Comparison of ENCODE assay signal across 17 cellular contexts in genomic region chr4:90074322-90074886, GRCh38. TPM values are rescaled to one million over a fixed set of nuclear protein-coding genes. Genes with fewer than 3 reads are reported as not detected.
DNase-seq lines count a peak whose midpoint lies in the region; ATAC-seq, FAIRE-seq and TF ChIP-seq lines count a peak whose summit lies in the region.
"Had no signal": no experiment of that assay in that cellular context is flagged by ENCODE, and none has a peak within 500 bp of the region (broad histone marks: within the 10 kb centered on the region; RNA-seq: fewer than 3 reads in every experiment).

No MANE protein-coding gene starts in this region.

- peaks cover 9% of the 10 kb centered on the region for H3K36me3 Mint-ChIP-seq in dendritic cell treated with granulocyte-macrophage colony-stimulating factor and Interleukin-4, amounts not matched to agents 40 ng/mL and 50 ng/mL, for 4 days (ENCODE audit: low read depth)
- no peaks in the 10 kb centered on the region for H3K36me3 Mint-ChIP-seq in stimulated activated memory B cell treated with anti-CD40 and anti-IgM and Interleukin-4, amounts not matched to agents 10 μg/mL and 1 μg/mL and 100 μg/mL, for 72 hours

- intact Hi-C loops in dendritic cell treated with granulocyte-macrophage colony-stimulating factor and Interleukin-4, amounts not matched to agents 40 ng/mL and 50 ng/mL, for 4 days (cut with micrococcal nuclease): loop anchor here (5.0 kb wide), 2 partner anchors 47 to 53 kb away; partner anchors contain the start of gene CCSER1
- intact Hi-C loops in adrenal gland (cut with DNase I): no loop called here

- H3K36me3 ChIP-seq in Karpas-422 (ENCODE audit: insufficient read depth, low read length) (no peaks in the 10 kb centered on the region), keratinocyte (ENCODE audit: control insufficient read depth in 2 of 2, extremely low read depth in 1 of 2, insufficient read depth in 2 of 2, low read length in 2 of 2) (no peaks in the 10 kb centered on the region), adrenal gland (replicated peaks in 1 of 2) (no peaks in the 10 kb centered on the region)

- H3K9ac ChIP-seq in Karpas-422 (ENCODE audit: low read length) (no peak overlapping the region), keratinocyte (ENCODE audit: control insufficient read depth, extremely low read depth, insufficient read depth, low read length) (no peak overlapping the region)

- TF ChIP-seq CTCF in keratinocyte (optimal IDR thresholded peaks at IDR 0.05 in 1 of 3, IDR thresholded peaks at IDR 0.05 in 1 of 3, conservative IDR thresholded peaks at IDR 0.05 in 1 of 3; ENCODE audit: extremely low read depth in 1 of 3, insufficient read depth in 2 of 3, low read length in 3 of 3) (no peak), adrenal gland (IDR thresholded peaks at IDR 0.05) (no peak)

- H3K4me2 ChIP-seq in Karpas-422 (ENCODE audit: low read depth, low read length, poor library complexity, severe bottlenecking) (peak overlapping the region; percentile 16), keratinocyte (ENCODE audit: control insufficient read depth, extremely low read depth, insufficient read depth, low read depth, low read length) (no peak overlapping the region)

- H3K9me3 ChIP-seq in Karpas-422 (ENCODE audit: low read length) (no peaks in the 10 kb centered on the region), keratinocyte (ENCODE audit: control insufficient read depth, low read depth, low read length) (no peaks in the 10 kb centered on the region), adrenal gland (replicated peaks in 1 of 3) (no peaks in the 10 kb centered on the region)

- dilution Hi-C loops in keratinocyte (cut with MboI; ENCODE audit: extremely low pct_ligation_motif_present, low sequenced_read_pairs): no loop called here

- H4K20me1 ChIP-seq in Karpas-422 (ENCODE audit: insufficient read depth, low read depth, low read length) (no peaks in the 10 kb centered on the region), keratinocyte (ENCODE audit: control insufficient read depth, extremely low read depth, insufficient read depth, low read length) (no peaks in the 10 kb centered on the region)

- H3K9me1 ChIP-seq in keratinocyte (ENCODE audit: control insufficient read depth, extremely low read depth, insufficient read depth, low read length): no peaks in the 10 kb centered on the region

- H3K4me3 Mint-ChIP-seq in dendritic cell treated with granulocyte-macrophage colony-stimulating factor and Interleukin-4, amounts not matched to agents 40 ng/mL and 50 ng/mL, for 4 days: no peak overlapping the region
- no peak overlapping the region for H3K4me3 Mint-ChIP-seq in stimulated activated memory B cell treated with anti-CD40 and anti-IgM and Interleukin-4, amounts not matched to agents 10 μg/mL and 1 μg/mL and 100 μg/mL, for 72 hours
- H3K4me3 Mint-ChIP-seq: CD4-positive, alpha-beta T cell had no signal

- H3K27me3 Mint-ChIP-seq in dendritic cell treated with granulocyte-macrophage colony-stimulating factor and Interleukin-4, amounts not matched to agents 40 ng/mL and 50 ng/mL, for 4 days: no peaks in the 10 kb centered on the region
- H3K27me3 Mint-ChIP-seq in stimulated activated memory B cell treated with anti-CD40 and anti-IgM and Interleukin-4, amounts not matched to agents 10 μg/mL and 1 μg/mL and 100 μg/mL, for 72 hours: no peaks in the 10 kb centered on the region

- H3K27me3 ChIP-seq in Karpas-422 (ENCODE audit: low read length) (no peaks in the 10 kb centered on the region), keratinocyte (ENCODE audit: control insufficient read depth, extremely low read depth, insufficient read depth, low read length) (no peaks in the 10 kb centered on the region), adrenal gland (no peaks in the 10 kb centered on the region)

- peaks cover 37% of the 10 kb centered on the region for H3K4me1 Mint-ChIP-seq in dendritic cell treated with granulocyte-macrophage colony-stimulating factor and Interleukin-4, amounts not matched to agents 40 ng/mL and 50 ng/mL, for 4 days (ENCODE audit: low read depth)
- peaks cover 34% of the 10 kb centered on the region for H3K4me1 Mint-ChIP-seq in stimulated activated memory B cell treated with anti-CD40 and anti-IgM and Interleukin-4, amounts not matched to agents 10 μg/mL and 1 μg/mL and 100 μg/mL, for 72 hours

- H2AFZ ChIP-seq in Karpas-422 (ENCODE audit: low read length): no peak overlapping the region
- H2AFZ ChIP-seq in keratinocyte (ENCODE audit: control insufficient read depth, low read length): no peak overlapping the region

- H3K4me3 ChIP-seq in Karpas-422 (ENCODE audit: low read length) (no peak overlapping the region), keratinocyte (ENCODE audit: control insufficient read depth in 2 of 3, extremely low read depth in 1 of 3, insufficient read depth in 2 of 3, low read depth in 1 of 3, low read length in 3 of 3) (no peak overlapping the region), adrenal gland (no peak overlapping the region)
- H3K4me3 ChIP-seq: SK-N-MC had no signal

- WGBS in adrenal gland, 4 donors: 55 to 78% (median 73%) methylated on average over 3 of the region's 3 CpGs

- ATAC-seq in stimulated activated memory B cell treated with anti-CD40 and anti-IgM and Interleukin-4, amounts not matched to agents 10 μg/mL and 1 μg/mL and 100 μg/mL, for 72 hours: no peak
- ATAC-seq: Right ventricle myocardium inferior had no signal

- no peaks in the 10 kb centered on the region for H3K9me2 ChIP-seq in Karpas-422 (replicated peaks; ENCODE audit: insufficient read depth, low read length)

- peak overlapping the region; percentile 73 for H3K27ac Mint-ChIP-seq in dendritic cell treated with granulocyte-macrophage colony-stimulating factor and Interleukin-4, amounts not matched to agents 40 ng/mL and 50 ng/mL, for 4 days
- H3K27ac Mint-ChIP-seq in stimulated activated memory B cell treated with anti-CD40 and anti-IgM and Interleukin-4, amounts not matched to agents 10 μg/mL and 1 μg/mL and 100 μg/mL, for 72 hours: peak overlapping the region; percentile 34
- H3K27ac Mint-ChIP-seq: CD4-positive, alpha-beta T cell had no signal

- H3K9me3 Mint-ChIP-seq in dendritic cell treated with granulocyte-macrophage colony-stimulating factor and Interleukin-4, amounts not matched to agents 40 ng/mL and 50 ng/mL, for 4 days: no peaks in the 10 kb centered on the region
- no peaks in the 10 kb centered on the region for H3K9me3 Mint-ChIP-seq in stimulated activated memory B cell treated with anti-CD40 and anti-IgM and Interleukin-4, amounts not matched to agents 10 μg/mL and 1 μg/mL and 100 μg/mL, for 72 hours
- H3K9me3 Mint-ChIP-seq: CD4-positive, alpha-beta T cell had no signal

- no peak for DNase-seq in Karpas-422
- no peak for DNase-seq in keratinocyte (ENCODE audit: low read depth, low spot score)
- no peak for DNase-seq in RPMI8226
- DNase-seq in adrenal gland: no peak
- no peak for DNase-seq in HCEC 1CT
- DNase-seq: ACHN; CD4-positive, alpha-beta T cell; DMS79 treated with DMSO at 0.1 percent for 48 hours; GDM1; Kasumi-1; NCI-H1930; NCI-H510A treated with DMSO at 0.1 percent for 48 hours had no signal

- H3K27ac ChIP-seq in Karpas-422 (ENCODE audit: low read length) (no peak overlapping the region), keratinocyte (ENCODE audit: control insufficient read depth, insufficient read depth, low read length) (no peak overlapping the region), adrenal gland (no peak overlapping the region)
- H3K27ac ChIP-seq: SK-N-MC had no signal

- TF ChIP-seq POLR2A in adrenal gland (IDR thresholded peaks at IDR 0.05): no peak

- FAIRE-seq in keratinocyte (lab: Jason Lieb, UNC): peak; percentile 48
- FAIRE-seq: H54 had no signal

- H3K79me2 ChIP-seq in Karpas-422 (ENCODE audit: low read length): no peaks in the 10 kb centered on the region
- no peaks in the 10 kb centered on the region for H3K79me2 ChIP-seq in keratinocyte (ENCODE audit: control insufficient read depth, insufficient read depth, low read length)

- H3K4me1 ChIP-seq in Karpas-422 (ENCODE audit: low read length) (peaks cover 56% of the 10 kb centered on the region), keratinocyte (ENCODE audit: control insufficient read depth, extremely low read depth, insufficient read depth, low read length) (peaks cover 8% of the 10 kb centered on the region), adrenal gland (replicated peaks in 1 of 2) (no peaks in the 10 kb centered on the region)

RNA-seq across cellular contexts. Expression of gene CCSER1, which starts 52.8 kb away (rescaled TPM):
- 0.87 and 3.6 TPM in 2 replicates for total RNA-seq in Karpas-422 (2014; rRNA removed; shearing (Covaris generic); ENCODE audit: low replicate concordance)
- 1.2 to 1.4 TPM (median 1.2 TPM) in 3 replicates for polyA plus RNA-seq in keratinocyte
- 1.6 TPM for polyA plus RNA-seq in keratinocyte (2011; ENCODE audit: low read depth)
- 0.70 and 0.84 TPM in 2 replicates for polyA plus RNA-seq in keratinocyte (2011; cell fraction: cytosol; rRNA removed)
- 2.0 and 2.9 TPM in 2 replicates for polyA plus RNA-seq in keratinocyte (2011; cell fraction: nucleus; rRNA removed)
- 0.74 and 1.1 TPM in 2 replicates for polyA plus RNA-seq in keratinocyte (2012; ENCODE audit: low replicate concordance)
- polyA minus RNA-seq in keratinocyte: 0.33 to 5.1 TPM (median 3.5 TPM) in 3 replicates
- polyA minus RNA-seq in keratinocyte (2011; cell fraction: cytosol; rRNA and poly(A)+ RNA removed): 3.1 TPM
- polyA minus RNA-seq in keratinocyte (2011; cell fraction: nucleus; rRNA and poly(A)+ RNA removed): 6.2 and 10.9 TPM in 2 replicates
- 10 to 100 TPM in 1 of 8 donors, 1 to 10 TPM in 3, under 1 TPM in 3, not detected in 1; 0.14 to 11.7 (median 2.3) TPM for total RNA-seq in adrenal gland
- 1 to 10 TPM in 2 of 3 donors, under 1 TPM in 1; 0.24 to 3.6 (median 2.3) TPM for polyA plus RNA-seq in adrenal gland
